21 cellular contexts compared by ENCODE assay signal in genomic region chr9:137048655-137049543, GRCh38. TPM values are rescaled to one million over a fixed set of nuclear protein-coding genes. Genes with fewer than 3 reads are reported as not detected.
DNase-seq lines count a peak whose midpoint lies in the region; ATAC-seq and TF ChIP-seq lines count a peak whose summit lies in the region.
"Had no signal": no experiment of that assay in that cellular context is flagged by ENCODE, and none has a peak within 500 bp of the region (broad histone marks: within the 10 kb centered on the region; RNA-seq: fewer than 3 reads in every experiment).

No MANE protein-coding gene starts in this region.

- H3K4me2 ChIP-seq in SK-N-SH = no peak overlapping the region

- no peaks in the 10 kb centered on the region for H3K9me3 Mint-ChIP-seq in naive thymus-derived CD4-positive, alpha-beta T cell
- no peaks in the 10 kb centered on the region for H3K9me3 Mint-ChIP-seq in activated T-helper 1 cell treated with anti-CD3 and anti-CD28 coated beads, Interleukin-12 subunit alpha, Interleukin-12 subunit beta, Interleukin-2, Interleukin-4 antibody, amounts not matched to agents 30 ng/mL and 10 ng/mL and 1 ng/mL, durations not matched to agents 14 hours and 24 hours and 36 hours
- H3K9me3 Mint-ChIP-seq: activated naive CD4-positive, alpha-beta T cell treated with anti-CD3 and anti-CD28 coated beads, Interleukin-2, amount 50 U/mL, for 24 hours; CD4-positive, alpha-beta T cell; naive thymus-derived CD8-positive, alpha-beta T cell had no signal

- H3K4me1 ChIP-seq in SK-N-SH (ENCODE audit: control insufficient read depth in 1 of 2, insufficient read depth in 2 of 2, low read depth in 1 of 2, low read length in 1 of 2) (peaks cover 8 to 21% of the 10 kb centered on the region in 2 experiments; a peak in 2 of 4 replicates), prostate gland (replicated peaks) (peaks cover 38% of the 10 kb centered on the region)
- peaks cover 8 to 33% of the 10 kb centered on the region in 2 donors for H3K4me1 ChIP-seq in naive thymus-derived CD4-positive, alpha-beta T cell (ENCODE audit: control insufficient read depth in 2 of 2, insufficient read depth in 2 of 2, low read length in 2 of 2)

- H3K9me3 ChIP-seq in SK-N-SH = no peaks in the 10 kb centered on the region
- no peaks in the 10 kb centered on the region for H3K9me3 ChIP-seq in prostate gland
- no peaks in the 10 kb centered on the region for H3K9me3 ChIP-seq in naive thymus-derived CD4-positive, alpha-beta T cell (ENCODE audit: control insufficient read depth in 2 of 3, low read length in 3 of 3)
- H3K9me3 ChIP-seq: ascending aorta had no signal

- 53% methylated on average over 14 of the region's 72 CpGs for WGBS in SK-N-SH (ENCODE audit: low lambda C conversion rate)
- 23% methylated on average over 44 of the region's 72 CpGs for WGBS in prostate gland

- H3K36me3 ChIP-seq in SK-N-SH (replicated peaks in 1 of 2; ENCODE audit: control insufficient read depth in 1 of 2, insufficient read depth in 2 of 2, low read length in 1 of 2) = no peaks in the 10 kb centered on the region
- no peaks in the 10 kb centered on the region for H3K36me3 ChIP-seq in prostate gland
- no peaks in the 10 kb centered on the region for H3K36me3 ChIP-seq in naive thymus-derived CD4-positive, alpha-beta T cell (ENCODE audit: control insufficient read depth in 2 of 3, insufficient read depth in 3 of 3, low read length in 3 of 3)
- H3K36me3 ChIP-seq: ascending aorta had no signal

- TF ChIP-seq EP300 in SK-N-SH (IDR thresholded peaks at IDR 0.05; ENCODE audit: borderline replicate concordance in 1 of 2, low read depth in 1 of 2, low read length in 1 of 2) (no peak), Ishikawa (IDR thresholded peaks at IDR 0.05; ENCODE audit: borderline replicate concordance) (no peak)

- H3K27ac ChIP-seq in SK-N-SH (ENCODE audit: low read depth in 2 of 2, low read length in 1 of 2) (no peak overlapping the region), prostate gland (no peak overlapping the region)
- H3K27ac ChIP-seq in naive thymus-derived CD4-positive, alpha-beta T cell (ENCODE audit: low read depth, low read length) = no peak overlapping the region
- H3K27ac ChIP-seq: ascending aorta, SK-N-MC had no signal

- no peak overlapping the region for H3K9ac ChIP-seq in SK-N-SH

- H3K4me3 Mint-ChIP-seq in naive thymus-derived CD4-positive, alpha-beta T cell = no peak overlapping the region
- H3K4me3 Mint-ChIP-seq in activated T-helper 1 cell treated with anti-CD3 and anti-CD28 coated beads, Interleukin-12 subunit alpha, Interleukin-12 subunit beta, Interleukin-2, Interleukin-4 antibody, amounts not matched to agents 30 ng/mL and 10 ng/mL and 1 ng/mL, durations not matched to agents 14 hours and 24 hours and 36 hours = no peak overlapping the region
- H3K4me3 Mint-ChIP-seq: activated naive CD4-positive, alpha-beta T cell treated with anti-CD3 and anti-CD28 coated beads, Interleukin-2, amount 50 U/mL, for 24 hours had no signal

- peak; percentile 68 for DNase-seq in SK-N-SH
- peak; percentile 77 for DNase-seq in cerebellar cortex (ENCODE audit: low spot score)
- peak; percentile 54 for DNase-seq in prostate gland (ENCODE audit: low spot score)
- DNase-seq in naive thymus-derived CD4-positive, alpha-beta T cell = no peak
- DNase-seq in AG20443 (ENCODE audit: low spot score) = no peak
- no peak for DNase-seq in activated T-helper 1 cell treated with anti-CD3 and anti-CD28 coated beads, Interleukin-12 subunit alpha, Interleukin-12 subunit beta, Interleukin-2, Interleukin-4 antibody, amounts not matched to agents 30 ng/mL and 10 ng/mL and 1 ng/mL, durations not matched to agents 14 hours and 24 hours and 36 hours (ENCODE audit: low spot score)
- DNase-seq: cerebellar nuclear complex; DMS79; foreskin melanocyte; kidney; NCI-H226; NK-92 treated with Interleukin-12 subunit alpha and Interleukin-12 subunit beta, amount 100 ng/mL, for 24 hours; T1000 had no signal

- no peaks in the 10 kb centered on the region for H3K79me2 ChIP-seq in SK-N-SH (ENCODE audit: insufficient read depth)

- TF ChIP-seq RAD21 in SK-N-SH (IDR thresholded peaks at IDR 0.05; ENCODE audit: low read length) = no peak
- no peak for TF ChIP-seq RAD21 in Ishikawa (IDR thresholded peaks at IDR 0.05; ENCODE audit: low read depth)

- H3K4me3 ChIP-seq in SK-N-SH (ENCODE audit: low read depth in 2 of 2, low read length in 1 of 2) (no peak overlapping the region), prostate gland (no peak overlapping the region)
- H3K4me3 ChIP-seq in naive thymus-derived CD4-positive, alpha-beta T cell (ENCODE audit: low read length) = no peak overlapping the region
- H3K4me3 ChIP-seq: ascending aorta, SK-N-MC had no signal

- CTCF ChIA-PET in SK-N-SH (lab: Yijun Ruan, JAX) = interaction anchor here (0.6 to 19.8 kb wide), 29 partner anchors 8 to 262 kb away, joined by 3 to 803 read pairs (median 4); partner anchors contain the start of genes ABCA2, FUT7, LCN12 and MAN1B1
- CTCF ChIA-PET in naive thymus-derived CD4-positive, alpha-beta T cell (lab: Charles Lee) = interaction anchor here (1.0 kb wide), 1 partner anchor 242 kb away, joined by 3 read pairs; no protein-coding TSS in a partner anchor

- no peaks in the 10 kb centered on the region for H3K36me3 Mint-ChIP-seq in naive thymus-derived CD4-positive, alpha-beta T cell
- H3K36me3 Mint-ChIP-seq in activated T-helper 1 cell treated with anti-CD3 and anti-CD28 coated beads, Interleukin-12 subunit alpha, Interleukin-12 subunit beta, Interleukin-2, Interleukin-4 antibody, amounts not matched to agents 30 ng/mL and 10 ng/mL and 1 ng/mL, durations not matched to agents 14 hours and 24 hours and 36 hours (ENCODE audit: low read depth) = no peaks in the 10 kb centered on the region
- H3K36me3 Mint-ChIP-seq: activated naive CD4-positive, alpha-beta T cell treated with anti-CD3 and anti-CD28 coated beads, Interleukin-2, amount 50 U/mL, for 24 hours had no signal

- no peaks in the 10 kb centered on the region for H3K9me2 ChIP-seq in SK-N-SH

- H3F3A ChIP-seq in SK-N-SH (replicated peaks; ENCODE audit: insufficient read depth) = peaks cover 3% of the 10 kb centered on the region

- intact Hi-C loops in prostate gland (cut with DNase I) = no loop called here
- intact Hi-C loops in naive thymus-derived CD4-positive, alpha-beta T cell (cut with micrococcal nuclease) = loop anchor here in 1 of 2 donors (5.0 kb wide), 2 partner anchors 188 to 202 kb away; partner anchors contain the start of gene PHPT1
- intact Hi-C loops in activated T-helper 1 cell treated with anti-CD3 and anti-CD28 coated beads, Interleukin-12 subunit alpha, Interleukin-12 subunit beta, Interleukin-2, Interleukin-4 antibody, amounts not matched to agents 30 ng/mL and 10 ng/mL and 1 ng/mL, durations not matched to agents 14 hours and 24 hours and 36 hours (cut with micrococcal nuclease) = loop anchor here (5.0 kb wide), 3 partner anchors 78 to 202 kb away; partner anchors contain the start of genes PHPT1 and TUBB4B

- TF ChIP-seq CTCF in SK-N-SH (IDR thresholded peaks at IDR 0.05) = no peak
- peak in 1 of 4 experiments; percentile 28 for TF ChIP-seq CTCF in prostate gland (IDR thresholded peaks at IDR 0.05)

- H3K27me3 Mint-ChIP-seq in naive thymus-derived CD4-positive, alpha-beta T cell = peaks cover 15 to 56% (median 34%) of the 10 kb centered on the region in 5 donors
- peaks cover 36% of the 10 kb centered on the region for H3K27me3 Mint-ChIP-seq in activated T-helper 1 cell treated with anti-CD3 and anti-CD28 coated beads, Interleukin-12 subunit alpha, Interleukin-12 subunit beta, Interleukin-2, Interleukin-4 antibody, amounts not matched to agents 30 ng/mL and 10 ng/mL and 1 ng/mL, durations not matched to agents 14 hours and 24 hours and 36 hours (ENCODE audit: insufficient read depth)

- H2AFZ ChIP-seq in SK-N-SH (ENCODE audit: low read depth) = no peak overlapping the region

- H3K4me1 Mint-ChIP-seq in naive thymus-derived CD4-positive, alpha-beta T cell = peaks cover 0 to 11% (median 9%) of the 10 kb centered on the region in 7 donors
- H3K4me1 Mint-ChIP-seq in activated T-helper 1 cell treated with anti-CD3 and anti-CD28 coated beads, Interleukin-12 subunit alpha, Interleukin-12 subunit beta, Interleukin-2, Interleukin-4 antibody, amounts not matched to agents 30 ng/mL and 10 ng/mL and 1 ng/mL, durations not matched to agents 14 hours and 24 hours and 36 hours (ENCODE audit: low read depth) = peaks cover 5% of the 10 kb centered on the region

- no peak overlapping the region for H3K27ac Mint-ChIP-seq in naive thymus-derived CD4-positive, alpha-beta T cell
- no peak overlapping the region for H3K27ac Mint-ChIP-seq in activated T-helper 1 cell treated with anti-CD3 and anti-CD28 coated beads, Interleukin-12 subunit alpha, Interleukin-12 subunit beta, Interleukin-2, Interleukin-4 antibody, amounts not matched to agents 30 ng/mL and 10 ng/mL and 1 ng/mL, durations not matched to agents 14 hours and 24 hours and 36 hours
- H3K27ac Mint-ChIP-seq: activated naive CD4-positive, alpha-beta T cell treated with anti-CD3 and anti-CD28 coated beads, Interleukin-2, amount 50 U/mL, for 24 hours; CD4-positive, alpha-beta T cell had no signal

- peaks cover 17% of the 10 kb centered on the region for H4K20me1 ChIP-seq in SK-N-SH (ENCODE audit: insufficient read depth)

- H3K27me3 ChIP-seq in SK-N-SH (ENCODE audit: insufficient read depth) = 0 out of 2 replicates have a peak, but pooled peaks cover 5% of the 10 kb centered on the region
- no peaks in the 10 kb centered on the region for H3K27me3 ChIP-seq in prostate gland (replicated peaks; ENCODE audit: insufficient read depth)
- H3K27me3 ChIP-seq in naive thymus-derived CD4-positive, alpha-beta T cell (ENCODE audit: control insufficient read depth in 2 of 2, insufficient read depth in 2 of 2, low read length in 2 of 2) = peaks cover 9 to 47% of the 10 kb centered on the region in 2 donors

- no peak for TF ChIP-seq POLR2A in prostate gland (IDR thresholded peaks at IDR 0.05)

- POLR2A ChIA-PET in SK-N-SH (lab: Yijun Ruan, JAX) = no interaction called here
- POLR2A ChIA-PET in naive thymus-derived CD4-positive, alpha-beta T cell (lab: Charles Lee) = no interaction called here

- no peak for ATAC-seq in SK-N-SH treated with all-trans-retinoic acid at 6 μM for 48 hours
- no peak for ATAC-seq in naive thymus-derived CD4-positive, alpha-beta T cell

RNA-seq across cellular contexts. Expression of gene NPDC1, which starts 2.9 kb away (rescaled TPM):
- polyA plus RNA-seq in SK-N-SH (2012; rRNA removed) = 47.4 and 48.1 TPM in 2 replicates
- polyA plus RNA-seq in SK-N-SH (2012; cell fraction: cytosol; rRNA removed) = 17.2 and 29.3 TPM in 2 replicates
- polyA plus RNA-seq in SK-N-SH (2012; cell fraction: nucleus; rRNA removed) = 364 and 553 TPM in 2 replicates
- 100 to 1,000 TPM; 384 to 427 TPM for total RNA-seq in prostate gland
- total RNA-seq in naive thymus-derived CD4-positive, alpha-beta T cell = 10 to 100 TPM in 2 of 5 experiments, 1 to 10 TPM in 3; 2.3 to 37.5 (median 7.4) TPM
- 1 to 10 TPM in 1 of 2 donors, under 1 TPM in 1; 0.36 to 1.2 TPM for polyA plus RNA-seq in naive thymus-derived CD4-positive, alpha-beta T cell
- 78.2 and 80.1 TPM in 2 replicates for total RNA-seq in activated T-helper 1 cell treated with anti-CD3 and anti-CD28 coated beads, Interleukin-12 subunit alpha, Interleukin-12 subunit beta, Interleukin-2, Interleukin-4 antibody, amounts not matched to agents 30 ng/mL and 10 ng/mL and 1 ng/mL, durations not matched to agents 14 hours and 24 hours and 36 hours

RNA-seq across cellular contexts. Expression of gene ENTPD2, which starts 5.0 kb away (rescaled TPM):
- not detected in 2 replicates for polyA plus RNA-seq in SK-N-SH (2012; rRNA removed)
- polyA plus RNA-seq in SK-N-SH (2012; cell fraction: cytosol; rRNA removed) = not detected in 2 replicates
- polyA plus RNA-seq in SK-N-SH (2012; cell fraction: nucleus; rRNA removed) = 0.02 TPM in 1 of 2 replicates, not detected in the other
- total RNA-seq in prostate gland = 10 to 100 TPM in 1 of 2 donors, 1 to 10 TPM in 1; 9.8 to 10.9 TPM
- not detected for total RNA-seq in naive thymus-derived CD4-positive, alpha-beta T cell
- polyA plus RNA-seq in naive thymus-derived CD4-positive, alpha-beta T cell = not detected
- total RNA-seq in activated T-helper 1 cell treated with anti-CD3 and anti-CD28 coated beads, Interleukin-12 subunit alpha, Interleukin-12 subunit beta, Interleukin-2, Interleukin-4 antibody, amounts not matched to agents 30 ng/mL and 10 ng/mL and 1 ng/mL, durations not matched to agents 14 hours and 24 hours and 36 hours = not detected in 2 replicates
- total RNA-seq: ascending aorta; CD4-positive, alpha-beta T cell; IMR-90; naive thymus-derived CD8-positive, alpha-beta T cell had no signal
- polyA plus RNA-seq: IMR-90; naive thymus-derived CD8-positive, alpha-beta T cell had no signal

RNA-seq across cellular contexts. Expression of gene FUT7, which starts 17.0 kb away (rescaled TPM):
- not detected in 2 replicates for polyA plus RNA-seq in SK-N-SH (2012; rRNA removed)
- polyA plus RNA-seq in SK-N-SH (2012; cell fraction: cytosol; rRNA removed) = not detected in 2 replicates
- 0.01 and 0.02 TPM in 2 replicates for polyA plus RNA-seq in SK-N-SH (2012; cell fraction: nucleus; rRNA removed)
- under 1 TPM in 1 of 2 donors, not detected in 1; 0.57 TPM for total RNA-seq in prostate gland
- total RNA-seq in naive thymus-derived CD4-positive, alpha-beta T cell = 1 to 10 TPM in 1 of 5 experiments, under 1 TPM in 3, not detected in 1; 0.27 to 4.6 (median 0.50) TPM
- under 1 TPM; 0.06 to 0.25 TPM for polyA plus RNA-seq in naive thymus-derived CD4-positive, alpha-beta T cell
- total RNA-seq in activated T-helper 1 cell treated with anti-CD3 and anti-CD28 coated beads, Interleukin-12 subunit alpha, Interleukin-12 subunit beta, Interleukin-2, Interleukin-4 antibody, amounts not matched to agents 30 ng/mL and 10 ng/mL and 1 ng/mL, durations not matched to agents 14 hours and 24 hours and 36 hours = 0.16 and 0.22 TPM in 2 replicates
- total RNA-seq: ascending aorta, IMR-90 had no signal
- polyA plus RNA-seq: IMR-90 had no signal

RNA-seq across cellular contexts. Expression of gene ABCA2, which starts 20.9 kb away (rescaled TPM):
- polyA plus RNA-seq in SK-N-SH (2012; rRNA removed) = 26.0 and 34.7 TPM in 2 replicates
- polyA plus RNA-seq in SK-N-SH (2012; cell fraction: cytosol; rRNA removed) = 9.4 and 18.2 TPM in 2 replicates
- polyA plus RNA-seq in SK-N-SH (2012; cell fraction: nucleus; rRNA removed) = 144 and 152 TPM in 2 replicates
- 10 to 100 TPM; 27.4 to 79.1 TPM for total RNA-seq in prostate gland
- total RNA-seq in naive thymus-derived CD4-positive, alpha-beta T cell = 100 to 1,000 TPM in 1 of 5 experiments, 10 to 100 TPM in 4; 18.4 to 112 (median 26.7) TPM
- polyA plus RNA-seq in naive thymus-derived CD4-positive, alpha-beta T cell = 1 to 10 TPM; 1.8 to 2.5 TPM
- total RNA-seq in activated T-helper 1 cell treated with anti-CD3 and anti-CD28 coated beads, Interleukin-12 subunit alpha, Interleukin-12 subunit beta, Interleukin-2, Interleukin-4 antibody, amounts not matched to agents 30 ng/mL and 10 ng/mL and 1 ng/mL, durations not matched to agents 14 hours and 24 hours and 36 hours = 25.7 and 26.9 TPM in 2 replicates

RNA-seq across cellular contexts. Expression of gene SAPCD2, which starts 21.5 kb away (rescaled TPM):
- polyA plus RNA-seq in SK-N-SH (2012; rRNA removed) = 4.6 and 6.0 TPM in 2 replicates
- 2.1 and 5.0 TPM in 2 replicates for polyA plus RNA-seq in SK-N-SH (2012; cell fraction: cytosol; rRNA removed)
- polyA plus RNA-seq in SK-N-SH (2012; cell fraction: nucleus; rRNA removed) = 6.3 and 7.3 TPM in 2 replicates
- 10 to 100 TPM in 1 of 2 donors, 1 to 10 TPM in 1; 7.2 to 17.2 TPM for total RNA-seq in prostate gland
- total RNA-seq in naive thymus-derived CD4-positive, alpha-beta T cell = 10 to 100 TPM in 1 of 5 experiments, 1 to 10 TPM in 1, under 1 TPM in 3; 0.16 to 22.1 (median 0.74) TPM
- under 1 TPM in 1 of 2 donors, not detected in 1; 0.18 TPM for polyA plus RNA-seq in naive thymus-derived CD4-positive, alpha-beta T cell
- 23.9 and 25.1 TPM in 2 replicates for total RNA-seq in activated T-helper 1 cell treated with anti-CD3 and anti-CD28 coated beads, Interleukin-12 subunit alpha, Interleukin-12 subunit beta, Interleukin-2, Interleukin-4 antibody, amounts not matched to agents 30 ng/mL and 10 ng/mL and 1 ng/mL, durations not matched to agents 14 hours and 24 hours and 36 hours

Comparison
In these comparisons a context has a peak if more than half of its experiments do, and no peak if none do; other contexts are left out.
1. DNase-seq: peak in SK-N-SH (single experiment), cerebellar cortex (single experiment) and prostate gland (single experiment); none in naive thymus-derived CD4-positive, alpha-beta T cell (0 of 9), AG20443 (single experiment) and activated T-helper 1 cell treated with anti-CD3 and anti-CD28 coated beads, Interleukin-12 subunit alpha, Interleukin-12 subunit beta, Interleukin-2, Interleukin-4 antibody, amounts not matched to agents 30 ng/mL and 10 ng/mL and 1 ng/mL, durations not matched to agents 14 hours and 24 hours and 36 hours (single experiment).